12 cellular contexts compared by ENCODE assay signal in genomic region chr19:10450853-10451609, GRCh38. TPM values are rescaled to one million over a fixed set of nuclear protein-coding genes. Genes with fewer than 3 reads are reported as not detected.
A peak's percentile ranks its signal among the peaks of the same experiment; 100 is the strongest.
DNase-seq lines count a peak whose midpoint lies in the region; ATAC-seq, FAIRE-seq and TF ChIP-seq lines count a peak whose summit lies in the region.
"Had no signal": no experiment of that assay in that cellular context is flagged by ENCODE, and none has a peak within 500 bp of the region (broad histone marks: within the 10 kb centered on the region; RNA-seq: fewer than 3 reads in every experiment).

No MANE protein-coding gene starts in this region.

- no peak overlapping the region for H3K27ac Mint-ChIP-seq in T-helper 2 cell treated with Interferon-gamma antibody and Interleukin-4, amounts not matched to agents 5 μg/mL and 100 μg/mL, for 36 hours
- H3K27ac Mint-ChIP-seq: type B pancreatic cell had no signal

- H3K4me3 Mint-ChIP-seq in T-helper 2 cell treated with Interferon-gamma antibody and Interleukin-4, amounts not matched to agents 5 μg/mL and 100 μg/mL, for 36 hours: no peak overlapping the region
- H3K4me3 Mint-ChIP-seq: type B pancreatic cell had no signal

- H2BK15ac ChIP-seq in H1 (ENCODE audit: low read length): no peak overlapping the region

- H2BK20ac ChIP-seq in H1 (ENCODE audit: low read length): no peak overlapping the region

- H2BK5ac ChIP-seq in H1 (ENCODE audit: low read depth, low read length): no peak overlapping the region

- no peak for TF ChIP-seq POLR2A in A549 (IDR thresholded peaks at IDR 0.05; ENCODE audit: low read length)
- TF ChIP-seq POLR2A in H1 (IDR thresholded peaks at IDR 0.05; ENCODE audit: control extremely low read depth in 1 of 2, low read depth in 2 of 2, low read length in 2 of 2): no peak

- no peaks in the 10 kb centered on the region; the same call in 1 of the 2 replicates for H3K79me1 ChIP-seq in H1 (ENCODE audit: low read depth, low read length)

- WGBS in A549 (ENCODE audit: missing lambda C conversion rate): 89% methylated on average over 10 of the region's 25 CpGs
- 82% methylated on average over 18 of the region's 25 CpGs; no CpG with 5 or more reads in 1 of the 2 experiments for WGBS in H1 (ENCODE audit: extremely low coverage in 1 of 2, insufficient coverage in 1 of 2, insufficient read length in 1 of 2, insufficient replicate concordance in 2 of 2, low coverage in 1 of 2, low lambda C conversion rate in 2 of 2, missing lambda C conversion rate in 1 of 2), 2 experiments

- H3K9me3 ChIP-seq in A549 (no peaks in the 10 kb centered on the region), H1 (ENCODE audit: insufficient read depth in 2 of 2, low read depth in 1 of 2, low read length in 1 of 2) (no peaks in the 10 kb centered on the region)
- H3K9me3 ChIP-seq: neutrophil had no signal

- H3K36me3 ChIP-seq in H1 (ENCODE audit: control insufficient read depth in 2 of 4, insufficient read depth in 4 of 4, low read length in 3 of 4): no peaks in the 10 kb centered on the region
- H3K36me3 ChIP-seq: neutrophil had no signal

- no peaks in the 10 kb centered on the region for H4K20me1 ChIP-seq in H1 (replicated peaks in 1 of 2; ENCODE audit: control insufficient read depth in 1 of 2, insufficient read depth in 2 of 2, low read length in 2 of 2)

- H3K27ac ChIP-seq in A549 (no peak overlapping the region), H1 (ENCODE audit: low read depth, low read length) (no peak overlapping the region)
- H3K27ac ChIP-seq: neutrophil, SK-N-MC had no signal

- H3K4me1 Mint-ChIP-seq in T-helper 2 cell treated with Interferon-gamma antibody and Interleukin-4, amounts not matched to agents 5 μg/mL and 100 μg/mL, for 36 hours (ENCODE audit: low read depth): peaks cover 15% of the 10 kb centered on the region

- TF ChIP-seq RAD21 in A549 (conservative IDR thresholded peaks at IDR 0.05 in 1 of 2, IDR thresholded peaks at IDR 0.05 in 1 of 2): no peak
- TF ChIP-seq RAD21 in H1 (IDR thresholded peaks at IDR 0.05 in 1 of 2, conservative IDR thresholded peaks at IDR 0.05 in 1 of 2; ENCODE audit: low read depth in 2 of 2, low read length in 2 of 2): no peak

- no peak overlapping the region for H3K18ac ChIP-seq in H1 (ENCODE audit: extremely low read depth, low read length)

- no peak overlapping the region for H3K9ac ChIP-seq in H1 (replicated peaks in 1 of 4; ENCODE audit: extremely low read depth in 1 of 4, low read depth in 3 of 4, low read length in 3 of 4)

- H3K23ac ChIP-seq in H1 (ENCODE audit: insufficient read length): no peak overlapping the region

- H3K4me2 ChIP-seq in A549 (no peak overlapping the region), H1 (ENCODE audit: insufficient read depth in 1 of 2, low read depth in 2 of 2, low read length in 2 of 2) (no peak overlapping the region)

- H2AFZ ChIP-seq in H1 (ENCODE audit: low read length): no peak overlapping the region

- no peak for TF ChIP-seq CTCF in A549 (IDR thresholded peaks at IDR 0.05)
- TF ChIP-seq CTCF in H1 (IDR thresholded peaks at IDR 0.05; ENCODE audit: control extremely low read depth in 1 of 3, insufficient read depth in 1 of 3, low read depth in 1 of 3, low read length in 3 of 3): no peak

- H2BK120ac ChIP-seq in H1 (replicated peaks; ENCODE audit: low read depth, low read length): no peak overlapping the region

- H3K9me3 Mint-ChIP-seq in T-helper 2 cell treated with Interferon-gamma antibody and Interleukin-4, amounts not matched to agents 5 μg/mL and 100 μg/mL, for 36 hours: no peaks in the 10 kb centered on the region
- H3K9me3 Mint-ChIP-seq: type B pancreatic cell had no signal

- H3K4ac ChIP-seq in H1 (replicated peaks; ENCODE audit: insufficient read length, low read depth, low read length): no peak overlapping the region

- H3K4me1 ChIP-seq in A549 (no peaks in the 10 kb centered on the region), H1 (replicated peaks in 1 of 4; ENCODE audit: control insufficient read depth in 3 of 4, insufficient read depth in 4 of 4, low read length in 3 of 4) (peaks cover 0 to 17% (median 7%) of the 10 kb centered on the region in 4 experiments; a peak in 4 of 7 replicates)

- DNase-seq in A549 (ENCODE audit: low read depth in 1 of 2, low spot score in 1 of 2) (peak; percentile 34 to 69), DMS153 (lab: John Stamatoyannopoulos, UW) (peak; percentile 78), NCI-H82 treated with DMSO at 0.1 percent for 48 hours (lab: John Stamatoyannopoulos, UW; ENCODE audit: unreplicated experiment) (peak; percentile 75), H1 (ENCODE audit: low read depth in 1 of 2, low spot score in 2 of 2) (peak; percentile 31 to 81), glomerular visceral epithelial cell (ENCODE audit: extremely low spot score) (no peak), NCI-H1092 (lab: John Stamatoyannopoulos, UW) (no peak)
- no peak for DNase-seq in T-helper 2 cell treated with Interferon-gamma antibody and Interleukin-4, amounts not matched to agents 5 μg/mL and 100 μg/mL, for 36 hours (ENCODE audit: low spot score)
- DNase-seq: kidney glomerular epithelial cell had no signal

- H2AK5ac ChIP-seq in H1 (ENCODE audit: low read depth, low read length): no peak overlapping the region

- H3K4me3 ChIP-seq in A549: no peak overlapping the region
- H3K4me3 ChIP-seq in H1 (ENCODE audit: extremely low read depth in 1 of 4, insufficient read depth in 2 of 4, low read depth in 3 of 4, low read length in 4 of 4): no peak overlapping the region
- H3K4me3 ChIP-seq: SK-N-MC had no signal

- no peak overlapping the region for H3K56ac ChIP-seq in H1 (replicated peaks; ENCODE audit: insufficient read length, low read depth, low read length)

- no peak overlapping the region for H4K5ac ChIP-seq in H1 (ENCODE audit: insufficient read length, low read depth, low read length)

- no peaks in the 10 kb centered on the region for H3K79me2 ChIP-seq in H1 (ENCODE audit: control insufficient read depth in 1 of 2, insufficient read depth in 2 of 2, low read length in 2 of 2)

- 0 out of 2 replicates have a peak overlapping the region, but pooled peaks have one; percentile 7 for H2BK12ac ChIP-seq in H1 (ENCODE audit: low read depth, low read length)

- 0 out of 7 replicates have a peak, but pooled peaks cover 0 to 1% (median 0%) of the 10 kb centered on the region in 4 experiments for H3K27me3 ChIP-seq in H1 (replicated peaks in 1 of 4; ENCODE audit: control insufficient read depth in 3 of 4, extremely low read depth in 1 of 4, insufficient read depth in 3 of 4, low read length in 3 of 4)

- TF ChIP-seq EP300 in A549 (IDR thresholded peaks at IDR 0.05) (no peak), H1 (IDR thresholded peaks at IDR 0.05; ENCODE audit: borderline replicate concordance in 1 of 2, low read depth in 2 of 2, low read length in 2 of 2) (no peak)

- CTCF ChIA-PET in A549 (lab: Yijun Ruan, JAX) (interaction anchor here (0.5 to 1.5 kb wide), 5 partner anchors 16 to 238 kb away, joined by 3 to 7 read pairs (median 3); no protein-coding TSS in a partner anchor), H1 (lab: Charles Lee; ENCODE audit: partially characterized antibody) (interaction anchor here (0.5 to 2.9 kb wide), 6 partner anchors 21 to 195 kb away, joined by 3 to 15 read pairs (median 3); no protein-coding TSS in a partner anchor)

- H4K91ac ChIP-seq in H1 (replicated peaks; ENCODE audit: insufficient read length, low read length): no peak overlapping the region

- H3K23me2 ChIP-seq in H1 (ENCODE audit: low read depth, low read length): peaks cover 2% of the 10 kb centered on the region; the same call in 1 of the 2 replicates

- no peaks in the 10 kb centered on the region for H3K27me3 Mint-ChIP-seq in T-helper 2 cell treated with Interferon-gamma antibody and Interleukin-4, amounts not matched to agents 5 μg/mL and 100 μg/mL, for 36 hours (ENCODE audit: low read depth)

- peaks cover 36% of the 10 kb centered on the region for H3K36me3 Mint-ChIP-seq in T-helper 2 cell treated with Interferon-gamma antibody and Interleukin-4, amounts not matched to agents 5 μg/mL and 100 μg/mL, for 36 hours (ENCODE audit: low read depth)
- H3K36me3 Mint-ChIP-seq: type B pancreatic cell had no signal

- ATAC-seq in A549 (peak; percentile 51 to 85; a peak in 4 of 6 replicates), HG03025 (IDR thresholded peaks at IDR 0.05; ENCODE audit: low FRiP score, unreplicated experiment) (no peak)

- H4K8ac ChIP-seq in H1 (ENCODE audit: extremely low read depth, insufficient read depth, low read length): no peak overlapping the region

- FAIRE-seq in A549 (lab: Jason Lieb, UNC): no peak
- no peak for FAIRE-seq in H1 (lab: Jason Lieb, UNC)

- no peak overlapping the region for H3K14ac ChIP-seq in H1 (ENCODE audit: insufficient read length)

- POLR2A ChIA-PET in A549 (lab: Yijun Ruan, JAX) (no interaction called here), H1 (lab: Charles Lee; ENCODE audit: partially characterized antibody) (interaction anchor here (0.5 to 0.7 kb wide), 2 partner anchors 9 to 33 kb away, joined by 3 read pairs; no protein-coding TSS in a partner anchor)

RNA-seq across cellular contexts. Expression of gene PDE4A, which starts 30.7 kb away (rescaled TPM):
- 1.2 and 2.2 TPM in 2 replicates for polyA plus RNA-seq in A549 (2011; rRNA removed)
- polyA plus RNA-seq in A549 (2012; cell fraction: cytosol; rRNA removed): 2.4 and 3.5 TPM in 2 replicates
- 4.6 and 5.4 TPM in 2 replicates for polyA plus RNA-seq in A549 (2012; cell fraction: nucleus; rRNA removed)
- polyA plus RNA-seq in A549 (2017; fragmentation: RNase III; extraction: RNeasy Plus Mini Kit Qiagen cat#74134 plus additional on column Dnase treatment): 3.7 to 3.9 TPM (median 3.9 TPM) in 3 replicates
- 5.6 and 7.0 TPM in 2 replicates for polyA minus RNA-seq in A549 (2011; rRNA and poly(A)+ RNA removed)
- total RNA-seq in H1 (2021; fragmentation: NEBNext Ultra II Directional; extraction: Animal tissue kit (Norgen Biotek cat#: 25700)): 4.4 and 5.0 TPM in 2 replicates
- polyA plus RNA-seq in H1 (2011; rRNA removed): 2.0 and 3.4 TPM in 2 replicates
- polyA plus RNA-seq in H1 (2011; cell fraction: cytosol; rRNA removed): 1.8 TPM
- polyA plus RNA-seq in H1 (2011; cell fraction: nucleus; rRNA removed): 2.5 TPM
- polyA plus RNA-seq in H1 (2012, experiment 1 of 2): 2.6 to 4.2 TPM (median 3.9 TPM) in 4 replicates
- polyA plus RNA-seq in H1 (2012, experiment 2 of 2): 3.2 TPM
- polyA plus RNA-seq in H1 (2013, experiment 1 of 2): 3.3 TPM
- 3.4 TPM for polyA plus RNA-seq in H1 (2013, experiment 2 of 2)
- 2.8 and 3.4 TPM in 2 replicates for polyA minus RNA-seq in H1 (2011; rRNA and poly(A)+ RNA removed)
- polyA minus RNA-seq in H1 (2011; cell fraction: cytosol; rRNA and poly(A)+ RNA removed): 4.5 TPM
- 2.3 TPM for polyA minus RNA-seq in H1 (2011; cell fraction: nucleus; rRNA and poly(A)+ RNA removed)

RNA-seq across cellular contexts. Expression of gene CDC37, which starts 47.7 kb away (rescaled TPM):
- 125 and 152 TPM in 2 replicates for polyA plus RNA-seq in A549 (2011; rRNA removed)
- polyA plus RNA-seq in A549 (2012; cell fraction: cytosol; rRNA removed): 336 and 384 TPM in 2 replicates
- polyA plus RNA-seq in A549 (2012; cell fraction: nucleus; rRNA removed): 630 and 656 TPM in 2 replicates
- polyA plus RNA-seq in A549 (2017; fragmentation: RNase III; extraction: RNeasy Plus Mini Kit Qiagen cat#74134 plus additional on column Dnase treatment): 214 to 236 TPM (median 220 TPM) in 3 replicates
- 57.2 and 58.2 TPM in 2 replicates for polyA minus RNA-seq in A549 (2011; rRNA and poly(A)+ RNA removed)
- 162 and 164 TPM in 2 replicates for total RNA-seq in H1 (2021; fragmentation: NEBNext Ultra II Directional; extraction: Animal tissue kit (Norgen Biotek cat#: 25700))
- polyA plus RNA-seq in H1 (2011; rRNA removed): 181 and 285 TPM in 2 replicates
- 404 TPM for polyA plus RNA-seq in H1 (2011; cell fraction: cytosol; rRNA removed)
- polyA plus RNA-seq in H1 (2011; cell fraction: nucleus; rRNA removed): 587 TPM
- polyA plus RNA-seq in H1 (2012, experiment 1 of 2): 155 to 277 TPM (median 276 TPM) in 4 replicates
- 150 TPM for polyA plus RNA-seq in H1 (2012, experiment 2 of 2)
- polyA plus RNA-seq in H1 (2013, experiment 1 of 2): 155 TPM
- 145 TPM for polyA plus RNA-seq in H1 (2013, experiment 2 of 2)
- 66.0 and 91.9 TPM in 2 replicates for polyA minus RNA-seq in H1 (2011; rRNA and poly(A)+ RNA removed)
- 104 TPM for polyA minus RNA-seq in H1 (2011; cell fraction: cytosol; rRNA and poly(A)+ RNA removed)
- polyA minus RNA-seq in H1 (2011; cell fraction: nucleus; rRNA and poly(A)+ RNA removed): 73.2 TPM

RNA-seq across cellular contexts. Expression of gene KEAP1, which starts 52.1 kb away (rescaled TPM):
- polyA plus RNA-seq in A549 (2011; rRNA removed) (49.3 and 60.6 TPM in 2 replicates), A549 (2017; fragmentation: RNase III; extraction: RNeasy Plus Mini Kit Qiagen cat#74134 plus additional on column Dnase treatment) (67.7 to 73.6 TPM (median 72.1 TPM) in 3 replicates), H1 (2011; rRNA removed) (106 and 117 TPM in 2 replicates)
- 99.6 and 128 TPM in 2 replicates for polyA plus RNA-seq in A549 (2012; cell fraction: cytosol; rRNA removed)
- 115 and 159 TPM in 2 replicates for polyA plus RNA-seq in A549 (2012; cell fraction: nucleus; rRNA removed)
- polyA minus RNA-seq in A549 (2011; rRNA and poly(A)+ RNA removed): 102 and 118 TPM in 2 replicates
- total RNA-seq in H1 (2021; fragmentation: NEBNext Ultra II Directional; extraction: Animal tissue kit (Norgen Biotek cat#: 25700)): 80.6 and 82.0 TPM in 2 replicates
- polyA plus RNA-seq in H1 (2011; cell fraction: cytosol; rRNA removed): 81.3 TPM
- 97.7 TPM for polyA plus RNA-seq in H1 (2011; cell fraction: nucleus; rRNA removed)
- 81.4 to 108 TPM (median 98.2 TPM) in 4 replicates for polyA plus RNA-seq in H1 (2012, experiment 1 of 2)
- 70.3 TPM for polyA plus RNA-seq in H1 (2012, experiment 2 of 2)
- 39.6 TPM for polyA plus RNA-seq in H1 (2013, experiment 1 of 2)
- polyA plus RNA-seq in H1 (2013, experiment 2 of 2): 36.8 TPM
- 139 and 176 TPM in 2 replicates for polyA minus RNA-seq in H1 (2011; rRNA and poly(A)+ RNA removed)
- polyA minus RNA-seq in H1 (2011; cell fraction: cytosol; rRNA and poly(A)+ RNA removed): 86.8 TPM
- 53.1 TPM for polyA minus RNA-seq in H1 (2011; cell fraction: nucleus; rRNA and poly(A)+ RNA removed)

Comparison
In these comparisons a context has a peak if more than half of its experiments do, and no peak if none do; other contexts are left out.
1. DNase-seq: peak in A549 (2 of 2), DMS153 (single experiment), NCI-H82 treated with DMSO at 0.1 percent for 48 hours (single experiment) and H1 (2 of 2); none in glomerular visceral epithelial cell (single experiment), NCI-H1092 (single experiment) and T-helper 2 cell treated with Interferon-gamma antibody and Interleukin-4, amounts not matched to agents 5 μg/mL and 100 μg/mL, for 36 hours (single experiment).
2. Of the 18 proteins assayed by ChIP-seq in both H1 and A549: peak only in H1: E2F6 and MAX; only in A549: none; in both: none; in neither: 16.